16 cellular contexts compared by ENCODE assay signal in the genomic region with DNA sequence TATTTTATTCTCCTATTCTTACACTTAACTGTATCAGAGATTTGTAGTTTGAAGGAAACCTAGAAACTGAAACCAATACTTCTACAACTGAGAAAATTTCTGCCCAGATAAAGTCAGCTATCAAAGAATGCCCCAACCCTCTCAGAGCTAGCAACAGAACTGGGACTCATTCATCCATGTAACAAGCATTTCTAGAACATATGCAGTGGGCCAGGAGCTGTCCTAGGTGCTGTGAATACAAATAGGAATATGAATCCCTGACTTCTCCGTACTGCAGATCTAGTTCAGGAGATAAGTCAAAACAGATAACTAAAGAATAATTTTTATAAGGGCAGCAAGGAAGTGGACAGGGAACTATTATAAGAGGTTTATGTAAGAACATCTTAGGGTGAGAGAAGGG.
DNase-seq lines count a peak whose midpoint lies in the region; ATAC-seq and TF ChIP-seq lines count a peak whose summit lies in the region.
"Had no signal": no experiment of that assay in that cellular context is flagged by ENCODE, and none has a peak within 500 bp of the region (broad histone marks: within the 10 kb centered on the region; RNA-seq: fewer than 3 reads in every experiment).

No MANE protein-coding gene starts in this region.

- RAD21 ChIA-PET in HCT116 (lab: Charles Lee; ENCODE audit: low non-redundant PET in 1 of 2, low total read pairs in 2 of 2, uncharacterized antibody in 2 of 2, unreplicated experiment in 2 of 2): no interaction called here

- H3K9me2 ChIP-seq in HCT116 (ENCODE audit: insufficient read depth): no peaks in the 10 kb centered on the region

- no peak overlapping the region for H3K4me2 ChIP-seq in HCT116 (ENCODE audit: low read length)

- no peaks in the 10 kb centered on the region for H3K9me3 Mint-ChIP-seq in mesothelial cell of epicardium
- H3K9me3 Mint-ChIP-seq: CD4-positive, alpha-beta T cell; H9 had no signal

- H4K20me1 ChIP-seq in HCT116 (ENCODE audit: insufficient read depth): no peaks in the 10 kb centered on the region

- H3K4me3 ChIP-seq in HCT116 (replicated peaks in 1 of 2; ENCODE audit: low read depth in 1 of 2, low read length in 2 of 2) (no peak overlapping the region), adipocyte (ENCODE audit: low read length) (no peak overlapping the region)

- no peak overlapping the region for H3K9ac ChIP-seq in HCT116 (ENCODE audit: low read length)
- H3K9ac ChIP-seq in adipocyte (ENCODE audit: low read length): no peak overlapping the region

- no peak for ATAC-seq in HCT116
- ATAC-seq in GM19463 (IDR thresholded peaks at IDR 0.05; ENCODE audit: unreplicated experiment): no peak

- no peak overlapping the region for H3K4me3 Mint-ChIP-seq in mesothelial cell of epicardium
- H3K4me3 Mint-ChIP-seq: B cell; CD4-positive, alpha-beta T cell; H9 had no signal

- no peaks in the 10 kb centered on the region for H3K79me2 ChIP-seq in HCT116 (ENCODE audit: insufficient read depth, low read length)

- POLR2A ChIA-PET in HCT116 (lab: Charles Lee): no interaction called here

- TF ChIP-seq POLR2A in HCT116 (IDR thresholded peaks at IDR 0.05; ENCODE audit: borderline replicate concordance, extremely low read depth, insufficient read depth, insufficient read length): no peak

- intact Hi-C loops in HCT116 (cut with micrococcal nuclease): no loop called here

- peaks cover 1% of the 10 kb centered on the region for H3K27me3 Mint-ChIP-seq in mesothelial cell of epicardium (ENCODE audit: low read depth)
- H3K27me3 Mint-ChIP-seq: B cell; CD4-positive, alpha-beta T cell; IgD-negative memory B cell had no signal

- no peak for TF ChIP-seq CTCF in HCT116 (IDR thresholded peaks at IDR 0.05 in 2 of 3, conservative IDR thresholded peaks at IDR 0.05 in 1 of 3; ENCODE audit: borderline replicate concordance in 1 of 3, insufficient read depth in 1 of 3, low read depth in 2 of 3, low read length in 2 of 3)
- TF ChIP-seq CTCF in mesothelial cell of epicardium (IDR thresholded peaks at IDR 0.05; ENCODE audit: unreplicated experiment): no peak

- H3K9me3 ChIP-seq in HCT116 (ENCODE audit: control insufficient read depth in 1 of 2, insufficient read depth in 1 of 2, low read depth in 1 of 2, low read length in 2 of 2) (no peaks in the 10 kb centered on the region), adipocyte (ENCODE audit: control insufficient read depth, low read length) (peaks cover 5% of the 10 kb centered on the region)

- H3K36me3 ChIP-seq in HCT116 (ENCODE audit: control insufficient read depth in 1 of 2, insufficient read depth in 2 of 2, low read length in 2 of 2): no peaks in the 10 kb centered on the region
- H3K36me3 ChIP-seq in adipocyte (ENCODE audit: control insufficient read depth, insufficient read depth, low read length, severe bottlenecking): no peaks in the 10 kb centered on the region

- DNase-seq in EH (ENCODE audit: low read depth): peak; percentile 2
- no peak for DNase-seq in HCT116 (ENCODE audit: low read depth, low spot score)
- DNase-seq in adipocyte (ENCODE audit: low read depth): peak; percentile 6
- DNase-seq in kidney tubule cell (ENCODE audit: low spot score): peak; percentile 10
- no peak for DNase-seq in cerebellar nuclear complex (lab: John Stamatoyannopoulos, UW)
- no peak for DNase-seq in mesothelial cell of epicardium (ENCODE audit: low spot score in 2 of 2, unreplicated experiment in 2 of 2)
- DNase-seq: CD4-positive, alpha-beta T cell; DND-41; H9; NCI-H1092; NCI-H187; NCI-H774; Right ventricle myocardium superior had no signal

- no peak overlapping the region for H3K27ac Mint-ChIP-seq in mesothelial cell of epicardium
- H3K27ac Mint-ChIP-seq: B cell; CD4-positive, alpha-beta T cell; H9; IgD-negative memory B cell had no signal

- TF ChIP-seq RAD21 in HCT116 (IDR thresholded peaks at IDR 0.05; ENCODE audit: low read depth): no peak

- H3K4me1 ChIP-seq in HCT116 (ENCODE audit: control insufficient read depth in 1 of 2, insufficient read depth in 2 of 2, low read length in 2 of 2) (no peaks in the 10 kb centered on the region), adipocyte (ENCODE audit: control insufficient read depth, insufficient read depth, low read length) (no peaks in the 10 kb centered on the region)

- H3K36me3 Mint-ChIP-seq in mesothelial cell of epicardium: no peaks in the 10 kb centered on the region

- no TSS peak for BruUV-seq in HCT116 (replicated peaks; lab: Mats Ljungman, UMichigan)

- CTCF ChIA-PET in HCT116 (lab: Charles Lee): no interaction called here

- no peak overlapping the region for H3K27ac ChIP-seq in HCT116 (ENCODE audit: low read depth, low read length)

- no peaks in the 10 kb centered on the region for H3K27me3 ChIP-seq in HCT116 (ENCODE audit: insufficient read depth, low read length)
- H3K27me3 ChIP-seq in adipocyte (replicated peaks; ENCODE audit: control insufficient read depth, insufficient read depth, low read length): no peaks in the 10 kb centered on the region

- no peaks in the 10 kb centered on the region for H3K4me1 Mint-ChIP-seq in mesothelial cell of epicardium

- no peak overlapping the region for H2AFZ ChIP-seq in HCT116 (ENCODE audit: low read depth, low read length, poor library complexity, severe bottlenecking)

TF ChIP-seq in HCT116, 20 proteins besides CTCF, POLR2A, EP300 and RAD21:
- no peak for TF ChIP-seq YY1 (IDR thresholded peaks at IDR 0.05; ENCODE audit: extremely low read depth, insufficient replicate concordance, low read depth, low read length)
- TF ChIP-seq ZNF274 (IDR thresholded peaks at IDR 0.05; ENCODE audit: low read depth, low read length): no peak
- no peak for TF ChIP-seq ELF1 (IDR thresholded peaks at IDR 0.05; ENCODE audit: borderline replicate concordance, low read depth)
- TF ChIP-seq EZH2phosphoT487 (IDR thresholded peaks at IDR 0.05; ENCODE audit: borderline replicate concordance): no peak
- TF ChIP-seq SRF (IDR thresholded peaks at IDR 0.05; ENCODE audit: low read depth): no peak
- TF ChIP-seq CBX3 (IDR thresholded peaks at IDR 0.05; ENCODE audit: low read depth): no peak
- TF ChIP-seq, protein P1, sequence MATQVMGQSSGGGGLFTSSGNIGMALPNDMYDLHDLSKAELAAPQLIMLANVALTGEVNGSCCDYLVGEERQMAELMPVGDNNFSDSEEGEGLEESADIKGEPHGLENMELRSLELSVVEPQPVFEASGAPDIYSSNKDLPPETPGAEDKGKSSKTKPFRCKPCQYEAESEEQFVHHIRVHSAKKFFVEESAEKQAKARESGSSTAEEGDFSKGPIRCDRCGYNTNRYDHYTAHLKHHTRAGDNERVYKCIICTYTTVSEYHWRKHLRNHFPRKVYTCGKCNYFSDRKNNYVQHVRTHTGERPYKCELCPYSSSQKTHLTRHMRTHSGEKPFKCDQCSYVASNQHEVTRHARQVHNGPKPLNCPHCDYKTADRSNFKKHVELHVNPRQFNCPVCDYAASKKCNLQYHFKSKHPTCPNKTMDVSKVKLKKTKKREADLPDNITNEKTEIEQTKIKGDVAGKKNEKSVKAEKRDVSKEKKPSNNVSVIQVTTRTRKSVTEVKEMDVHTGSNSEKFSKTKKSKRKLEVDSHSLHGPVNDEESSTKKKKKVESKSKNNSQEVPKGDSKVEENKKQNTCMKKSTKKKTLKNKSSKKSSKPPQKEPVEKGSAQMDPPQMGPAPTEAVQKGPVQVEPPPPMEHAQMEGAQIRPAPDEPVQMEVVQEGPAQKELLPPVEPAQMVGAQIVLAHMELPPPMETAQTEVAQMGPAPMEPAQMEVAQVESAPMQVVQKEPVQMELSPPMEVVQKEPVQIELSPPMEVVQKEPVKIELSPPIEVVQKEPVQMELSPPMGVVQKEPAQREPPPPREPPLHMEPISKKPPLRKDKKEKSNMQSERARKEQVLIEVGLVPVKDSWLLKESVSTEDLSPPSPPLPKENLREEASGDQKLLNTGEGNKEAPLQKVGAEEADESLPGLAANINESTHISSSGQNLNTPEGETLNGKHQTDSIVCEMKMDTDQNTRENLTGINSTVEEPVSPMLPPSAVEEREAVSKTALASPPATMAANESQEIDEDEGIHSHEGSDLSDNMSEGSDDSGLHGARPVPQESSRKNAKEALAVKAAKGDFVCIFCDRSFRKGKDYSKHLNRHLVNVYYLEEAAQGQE (IDR thresholded peaks at IDR 0.05; ENCODE audit: low read depth): peak; percentile 50

Comparison
In these comparisons a context has a peak if more than half of its experiments do, and no peak if none do; other contexts are left out.
1. DNase-seq: peak in EH (single experiment), adipocyte (single experiment) and kidney tubule cell (single experiment); none in HCT116 (single experiment), cerebellar nuclear complex (0 of 2) and mesothelial cell of epicardium (0 of 2).